Comparison of ENCODE assay signal across 8 cellular contexts in genomic region chr22:39520054-39520873, GRCh38. TPM values are rescaled to one million over a fixed set of nuclear protein-coding genes. Genes with fewer than 3 reads are reported as not detected.
DNase-seq lines count a peak whose midpoint lies in the region; ATAC-seq, FAIRE-seq and TF ChIP-seq lines count a peak whose summit lies in the region.

ATF4 (plus strand) TSS chr22:39520562; CDS start chr22:39521446, 884 bp downstream.

- peaks cover 13% of the 10 kb centered on the region for H3K27me3 ChIP-seq in Loucy (ENCODE audit: insufficient read depth, low read length, poor library complexity, severe bottlenecking)

- peak within 1 kb of the TSS; percentile 96 to 98 for H3K27ac Mint-ChIP-seq in natural killer cell

- H3K4me3 ChIP-seq in Loucy (ENCODE audit: low read length, poor library complexity, severe bottlenecking) (peak within 1 kb of the TSS; percentile 99), fibroblast of mammary gland (ENCODE audit: control insufficient read depth, low read depth, low read length) (peak within 1 kb of the TSS; percentile 93)

- H3K79me2 ChIP-seq in Loucy (ENCODE audit: insufficient read depth, low read length): peaks cover 73% of the 10 kb centered on the region

- H3F3A ChIP-seq in Loucy (ENCODE audit: low read depth): peaks cover 11% of the 10 kb centered on the region

- no peaks in the 10 kb centered on the region for H3K27me3 Mint-ChIP-seq in natural killer cell (ENCODE audit: low read depth in 2 of 2)

- no peaks in the 10 kb centered on the region for H3K9me3 ChIP-seq in Loucy (ENCODE audit: insufficient read depth, low read depth, low read length)

- H3K4me1 ChIP-seq in Loucy (ENCODE audit: insufficient read depth, low read length, poor library complexity, severe bottlenecking): peaks cover 32% of the 10 kb centered on the region

- TF ChIP-seq POLR2A in H54 (IDR thresholded peaks at IDR 0.05; ENCODE audit: low read depth, low read length) (peak; percentile 85), Raji (IDR thresholded peaks at IDR 0.05; ENCODE audit: insufficient read depth, low read depth, low read length) (peak; percentile 96)

- peak within 1 kb of the TSS; percentile 100 for H3K9ac ChIP-seq in Loucy (ENCODE audit: low read depth, low read length, poor library complexity, severe bottlenecking)

- intact Hi-C loops in natural killer cell (cut with micrococcal nuclease): loop anchor here (1.0 kb wide), 3 partner anchors 12 to 524 kb away; partner anchors contain the start of genes MIEF1 and RPS19BP1

- H3K4me3 Mint-ChIP-seq in natural killer cell: peak within 1 kb of the TSS; percentile 98

- peak; percentile 99 for DNase-seq in EL
- DNase-seq in H54 (ENCODE audit: insufficient read length, low spot score): peak; percentile 86
- DNase-seq in activated T-helper 9 cell treated with anti-CD3 and anti-CD28 coated beads, Interleukin-2, amount 50 U/mL, for 16 hours (ENCODE audit: low read depth): peak; percentile 93
- DNase-seq in fibroblast of mammary gland (ENCODE audit: low read depth): peak; percentile 99
- DNase-seq in natural killer cell: peak; percentile 92
- DNase-seq in stimulated activated naive CD4-positive, alpha-beta T cell treated with Interleukin-2 at 50 U/mL for 16 hours (lab: John Stamatoyannopoulos, UW): peak; percentile 96

- no peak for FAIRE-seq in H54 (lab: Jason Lieb, UNC)

- H3K4me2 ChIP-seq in Loucy (ENCODE audit: low read depth, low read length, poor library complexity, severe bottlenecking): peak within 1 kb of the TSS; percentile 95

- H4K20me1 ChIP-seq in Loucy (ENCODE audit: insufficient read depth, low read length, poor library complexity, severe bottlenecking): peaks cover 48% of the 10 kb centered on the region

- peaks cover 8% of the 10 kb centered on the region for H3K36me3 Mint-ChIP-seq in natural killer cell

- H3K4me1 Mint-ChIP-seq in natural killer cell: peaks cover 42% of the 10 kb centered on the region in 2 donors

- TF ChIP-seq CTCF in Loucy (conservative IDR thresholded peaks at IDR 0.05; ENCODE audit: low read length): no peak
- TF ChIP-seq CTCF in fibroblast of mammary gland (conservative IDR thresholded peaks at IDR 0.05; ENCODE audit: control insufficient read depth, insufficient read depth, low read depth, low read length): no peak
- TF ChIP-seq CTCF in natural killer cell (IDR thresholded peaks at IDR 0.05): no peak

- H3K9me2 ChIP-seq in Loucy (replicated peaks; ENCODE audit: low read depth, low read length): no peaks in the 10 kb centered on the region

- peak within 1 kb of the TSS; percentile 99 for H2AFZ ChIP-seq in Loucy (ENCODE audit: low read length)

- H3K9me3 Mint-ChIP-seq in natural killer cell: no peaks in the 10 kb centered on the region

- peaks cover 57% of the 10 kb centered on the region for H3K36me3 ChIP-seq in Loucy (ENCODE audit: insufficient read depth, low read length)

- ATAC-seq in natural killer cell: peak; percentile 88 to 95 (median 88)

RNA-seq across cellular contexts. Expression of gene ATF4, which starts in this region (rescaled TPM):
- 100 to 1,000 TPM; 235 to 242 (median 238) TPM for total RNA-seq in natural killer cell

Comparison
In these comparisons a context has a peak if more than half of its experiments do, and no peak if none do; other contexts are left out.
1. Peak in every context shown above with its lines: DNase-seq, ATAC-seq and H3K4me3 ChIP-seq.